7 cellular contexts compared by ENCODE assay signal in genomic region chr11:2428322-2428795, GRCh38. TPM values are rescaled to one million over a fixed set of nuclear protein-coding genes. Genes with fewer than 3 reads are reported as not detected.
DNase-seq lines count a peak whose midpoint lies in the region; TF ChIP-seq lines count a peak whose summit lies in the region.

No MANE protein-coding gene starts in this region.

- DNase-seq in NCI-H1694 (lab: John Stamatoyannopoulos, UW): peak; percentile 2
- peak; percentile 91 for DNase-seq in activated CD4-positive, alpha-beta T cell treated with anti-CD3 and anti-CD28 coated beads, Interleukin-2, amount 50 U/mL, for 1 hour
- peak; percentile 76 for DNase-seq in dermis blood vessel endothelial cell
- peak; percentile 64 to 79 for DNase-seq in lung microvascular endothelial cell (ENCODE audit: low read depth in 2 of 2)
- DNase-seq in stimulated activated CD8-positive, alpha-beta memory T cell treated with anti-CD3 and anti-CD28 coated beads, Interleukin-2, amount 100 ng/mL, for 1 hour (ENCODE audit: low read depth in 2 of 2): peak; percentile 67 to 80
- DNase-seq in NCI-H1436 treated with DMSO at 0.1 percent for 48 hours (lab: John Stamatoyannopoulos, UW): no peak

- peak; percentile 82 for TF ChIP-seq CTCF in GM12874 (IDR thresholded peaks at IDR 0.05; ENCODE audit: insufficient read depth, low read depth, low read length)

RNA-seq across cellular contexts. Expression of gene TRPM5, which starts 16.0 kb away (rescaled TPM):
- total RNA-seq in dermis blood vessel endothelial cell (not detected in 2 replicates), lung microvascular endothelial cell (not detected in 2 replicates)

RNA-seq across cellular contexts. Expression of gene KCNQ1, which starts 16.4 kb away (rescaled TPM):
- total RNA-seq in dermis blood vessel endothelial cell (0.34 TPM in 1 of 2 replicates, not detected in the other), lung microvascular endothelial cell (under 0.01 TPM in 1 of 2 replicates, not detected in the other)

RNA-seq across cellular contexts. Expression of gene TSSC4, which starts 27.8 kb away (rescaled TPM):
- total RNA-seq in dermis blood vessel endothelial cell (56.6 and 87.6 TPM in 2 replicates), lung microvascular endothelial cell (36.8 and 57.3 TPM in 2 replicates)

RNA-seq across cellular contexts. Expression of gene CD81, which starts 51.2 kb away (rescaled TPM):
- total RNA-seq in dermis blood vessel endothelial cell (248 and 294 TPM in 2 replicates), lung microvascular endothelial cell (140 and 212 TPM in 2 replicates)
